27 cellular contexts compared by ENCODE assay signal in the genomic region with DNA sequence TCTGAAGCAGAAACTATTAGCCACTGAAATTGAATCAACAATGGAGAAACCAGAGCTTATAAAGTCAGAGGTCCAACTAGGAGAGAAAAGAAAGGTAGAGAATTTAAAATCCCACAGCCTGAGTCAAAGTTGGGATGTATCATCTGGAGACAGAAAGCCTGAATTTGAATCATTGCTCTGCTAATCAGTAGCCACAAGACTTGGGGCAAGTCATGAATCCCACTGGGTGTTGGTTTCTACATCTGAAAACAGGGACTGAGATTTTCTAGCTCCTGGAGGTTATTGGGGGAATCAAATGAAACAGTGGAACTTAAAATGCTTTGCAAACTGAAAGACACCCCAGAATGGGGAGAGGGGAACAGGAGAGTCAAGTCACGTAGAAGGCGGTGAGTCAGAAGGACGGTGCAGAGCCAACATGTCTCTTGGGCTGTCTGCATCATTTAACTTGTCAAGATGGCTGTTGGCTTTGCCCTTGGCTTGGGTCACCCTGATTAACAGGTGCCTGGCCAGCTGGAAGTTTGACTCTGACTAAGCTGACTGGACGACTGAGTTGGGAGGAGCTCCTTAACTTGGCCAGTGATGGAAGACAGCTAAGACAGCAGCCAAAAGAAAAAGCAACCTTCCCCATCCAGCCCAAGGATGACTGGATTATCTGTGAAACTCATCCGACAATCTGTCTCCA.
A peak's percentile ranks its signal among the peaks of the same experiment; 100 is the strongest.
DNase-seq lines count a peak whose midpoint lies in the region; ATAC-seq, FAIRE-seq and TF ChIP-seq lines count a peak whose summit lies in the region.
"Had no signal": no experiment of that assay in that cellular context is flagged by ENCODE, and none has a peak within 500 bp of the region (broad histone marks: within the 10 kb centered on the region; RNA-seq: fewer than 3 reads in every experiment).

No MANE protein-coding gene starts in this region.

- no peaks in the 10 kb centered on the region for H3K79me1 ChIP-seq in H1 (ENCODE audit: low read depth, low read length)

- H3K23me2 ChIP-seq in H1 (ENCODE audit: low read depth, low read length) = no peaks in the 10 kb centered on the region

- H3K9me3 ChIP-seq in H1 (ENCODE audit: insufficient read depth in 2 of 2, low read depth in 1 of 2, low read length in 1 of 2) (no peaks in the 10 kb centered on the region), aorta (ENCODE audit: control insufficient read depth, low read length) (no peaks in the 10 kb centered on the region)
- H3K9me3 ChIP-seq: mucosa of descending colon, transverse colon had no signal

- no peak overlapping the region for H2BK15ac ChIP-seq in H1 (ENCODE audit: low read length)

- 80% methylated on average over 5 of the region's 5 CpGs; no CpG with 5 or more reads in 1 of the 2 experiments for WGBS in H1 (ENCODE audit: extremely low coverage in 1 of 2, insufficient coverage in 1 of 2, insufficient read length in 1 of 2, insufficient replicate concordance in 2 of 2, low coverage in 1 of 2, low lambda C conversion rate in 2 of 2, missing lambda C conversion rate in 1 of 2), 2 experiments
- 46 to 69% methylated on average over 5 of the region's 5 CpGs for WGBS in aorta, 2 donors

- H3K4me1 ChIP-seq in H1 (replicated peaks in 1 of 4; ENCODE audit: control insufficient read depth in 3 of 4, insufficient read depth in 4 of 4, low read length in 3 of 4) (no peaks in the 10 kb centered on the region), aorta (ENCODE audit: control insufficient read depth in 1 of 2, insufficient read depth in 2 of 2, low read length in 2 of 2) (peaks cover 0 to 2% of the 10 kb centered on the region in 2 donors)
- H3K4me1 ChIP-seq: transverse colon had no signal

- no peak overlapping the region for H2BK5ac ChIP-seq in H1 (ENCODE audit: low read depth, low read length)

- peak; percentile 92 for ATAC-seq in left ventricle myocardium superior
- peak; percentile 29 for ATAC-seq in aorta (ENCODE audit: low FRiP score)
- no peak for ATAC-seq in GM18517 (IDR thresholded peaks at IDR 0.05; ENCODE audit: unreplicated experiment)
- no peak for ATAC-seq in GM18909 (IDR thresholded peaks at IDR 0.05; ENCODE audit: poor library complexity, unreplicated experiment)
- ATAC-seq: CD8-positive, alpha-beta T cell; mucosa of descending colon; WTC11 had no signal

- H3K18ac ChIP-seq in H1 (ENCODE audit: extremely low read depth, low read length) = no peak overlapping the region

- H3K4ac ChIP-seq in H1 (replicated peaks; ENCODE audit: insufficient read length, low read depth, low read length) = no peak overlapping the region

- H3K27me3 ChIP-seq in H1 (replicated peaks in 1 of 4; ENCODE audit: control insufficient read depth in 3 of 4, extremely low read depth in 1 of 4, insufficient read depth in 3 of 4, low read length in 3 of 4) = peaks cover 0 to 3% (median 0%) of the 10 kb centered on the region in 4 experiments; a peak in 2 of 7 replicates
- no peaks in the 10 kb centered on the region for H3K27me3 ChIP-seq in aorta (ENCODE audit: control insufficient read depth in 1 of 2, insufficient read depth in 2 of 2, low read length in 1 of 2)
- H3K27me3 ChIP-seq: transverse colon had no signal

- POLR2A ChIA-PET in H1 (lab: Charles Lee; ENCODE audit: partially characterized antibody) = no interaction called here

- CTCF ChIA-PET in H1 (lab: Charles Lee; ENCODE audit: partially characterized antibody) = interaction anchor here (0.8 to 1.4 kb wide), 8 partner anchors 15 to 414 kb away, joined by 3 to 5 read pairs (median 3); no protein-coding TSS in a partner anchor

- no peaks in the 10 kb centered on the region for H3K36me3 ChIP-seq in H1 (ENCODE audit: control insufficient read depth in 2 of 4, insufficient read depth in 4 of 4, low read length in 3 of 4)
- H3K36me3 ChIP-seq in aorta (ENCODE audit: control insufficient read depth in 1 of 2, insufficient read depth in 2 of 2, low read length in 1 of 2) = no peaks in the 10 kb centered on the region
- H3K36me3 ChIP-seq: transverse colon had no signal

- no peak overlapping the region for H3K9ac ChIP-seq in H1 (replicated peaks in 1 of 4; ENCODE audit: extremely low read depth in 1 of 4, low read depth in 3 of 4, low read length in 3 of 4)
- H3K9ac ChIP-seq: KMS-11 had no signal

- H4K20me1 ChIP-seq in H1 (replicated peaks in 1 of 2; ENCODE audit: control insufficient read depth in 1 of 2, insufficient read depth in 2 of 2, low read length in 2 of 2) = no peaks in the 10 kb centered on the region

- no peak overlapping the region for H2BK12ac ChIP-seq in H1 (ENCODE audit: low read depth, low read length)

- TF ChIP-seq EP300 in H1 (IDR thresholded peaks at IDR 0.05; ENCODE audit: borderline replicate concordance in 1 of 2, low read depth in 2 of 2, low read length in 2 of 2) = no peak

- DNase-seq in NCI-H82 (lab: John Stamatoyannopoulos, UW) = peak; percentile 20
- DNase-seq in NCI-H82 treated with DMSO at 0.1 percent for 48 hours (lab: John Stamatoyannopoulos, UW; ENCODE audit: unreplicated experiment) = no peak
- no peak for DNase-seq in H1 (ENCODE audit: low read depth in 1 of 2, low spot score in 2 of 2)
- peak; percentile 65 for DNase-seq in left ventricle myocardium superior
- no peak for DNase-seq in aorta
- DNase-seq in amniotic stem cell (lab: John Stamatoyannopoulos, UW) = no peak
- DNase-seq: activated CD4-positive, alpha-beta T cell treated with anti-CD3 and anti-CD28 coated beads, Interleukin-2, amount 50 U/mL, for 48 hours; activated CD8-positive, alpha-beta memory T cell treated with anti-CD3 and anti-CD28 coated beads, Interleukin-2, amount 50 U/mL, for 4 hours; CD8-positive, alpha-beta T cell; cerebellar nuclear complex; DMS153; GDM1; hypothalamus; mucosa of descending colon; MV-4-11; NCI-H1694 treated with DMSO at 0.1 percent for 48 hours; T1000; transverse colon had no signal

- intact Hi-C loops in left ventricle myocardium superior (cut with micrococcal nuclease) (no loop called here), aorta (cut with DNase I) (no loop called here)

- H2BK20ac ChIP-seq in H1 (ENCODE audit: low read length) = no peak overlapping the region

- no peak for TF ChIP-seq POLR2A in H1 (IDR thresholded peaks at IDR 0.05; ENCODE audit: control extremely low read depth in 1 of 2, low read depth in 2 of 2, low read length in 2 of 2)

- no peak overlapping the region for H3K56ac ChIP-seq in H1 (replicated peaks; ENCODE audit: insufficient read length, low read depth, low read length)

- no peaks in the 10 kb centered on the region for H3K79me2 ChIP-seq in H1 (ENCODE audit: control insufficient read depth in 1 of 2, insufficient read depth in 2 of 2, low read length in 2 of 2)

- no peak overlapping the region for H4K8ac ChIP-seq in H1 (ENCODE audit: extremely low read depth, insufficient read depth, low read length)

- no peak overlapping the region for H3K14ac ChIP-seq in H1 (ENCODE audit: insufficient read length)

- no peak for TF ChIP-seq CTCF in H1 (IDR thresholded peaks at IDR 0.05; ENCODE audit: control extremely low read depth in 1 of 3, insufficient read depth in 1 of 3, low read depth in 1 of 3, low read length in 3 of 3)

- H3K4me3 ChIP-seq in H1 (ENCODE audit: extremely low read depth in 1 of 4, insufficient read depth in 2 of 4, low read depth in 3 of 4, low read length in 4 of 4) (no peak overlapping the region), aorta (ENCODE audit: low read length in 2 of 2) (no peak overlapping the region)
- H3K4me3 ChIP-seq: lung, mucosa of descending colon, transverse colon had no signal

- H4K91ac ChIP-seq in H1 (replicated peaks; ENCODE audit: insufficient read length, low read length) = no peak overlapping the region

- H3K4me2 ChIP-seq in H1 (ENCODE audit: insufficient read depth in 1 of 2, low read depth in 2 of 2, low read length in 2 of 2) = no peak overlapping the region
- H3K4me2 ChIP-seq: KMS-11 had no signal

- H3K27ac ChIP-seq in H1 (ENCODE audit: low read depth, low read length) (no peak overlapping the region), aorta (ENCODE audit: low read depth in 1 of 2, low read length in 2 of 2) (no peak overlapping the region)
- H3K27ac ChIP-seq: 22Rv1, KMS-11, transverse colon had no signal

- FAIRE-seq in H1 (lab: Jason Lieb, UNC) = no peak
- FAIRE-seq: GM18507, HTR-8/SVneo, islet of Langerhans had no signal

- H2BK120ac ChIP-seq in H1 (replicated peaks; ENCODE audit: low read depth, low read length) = no peak overlapping the region

- TF ChIP-seq RAD21 in H1 (IDR thresholded peaks at IDR 0.05 in 1 of 2, conservative IDR thresholded peaks at IDR 0.05 in 1 of 2; ENCODE audit: low read depth in 2 of 2, low read length in 2 of 2) = no peak

- H2AFZ ChIP-seq in H1 (ENCODE audit: low read length) = 0 out of 2 replicates have a peak overlapping the region, but pooled peaks have one; percentile 67

- no peak overlapping the region for H3K23ac ChIP-seq in H1 (ENCODE audit: insufficient read length)

- H4K5ac ChIP-seq in H1 (ENCODE audit: insufficient read length, low read depth, low read length) = no peak overlapping the region

- no peak overlapping the region for H2AK5ac ChIP-seq in H1 (ENCODE audit: low read depth, low read length)

TF ChIP-seq in H1, 55 proteins besides CTCF, POLR2A, EP300 and RAD21:
- TF ChIP-seq SAP30 (IDR thresholded peaks at IDR 0.05; ENCODE audit: insufficient read depth, insufficient replicate concordance, low read length) (no peak), SP1 (IDR thresholded peaks at IDR 0.05; ENCODE audit: low read depth, low read length) (no peak)

Comparison
In these comparisons a context has a peak if more than half of its experiments do, and no peak if none do; other contexts are left out.
1. DNase-seq: peak in NCI-H82 (single experiment) and left ventricle myocardium superior (single experiment); none in NCI-H82 treated with DMSO at 0.1 percent for 48 hours (single experiment), H1 (0 of 2), aorta (0 of 2) and amniotic stem cell (single experiment).
2. ATAC-seq: peak in left ventricle myocardium superior (single experiment) and aorta (single experiment); none in GM18517 (single experiment) and GM18909 (single experiment).